17 cellular contexts compared by ENCODE assay signal in genomic region chrX:49934729-49935128, GRCh38. TPM values are rescaled to one million over a fixed set of nuclear protein-coding genes. Genes with fewer than 3 reads are reported as not detected.
A peak's percentile ranks its signal among the peaks of the same experiment; 100 is the strongest.
DNase-seq lines count a peak whose midpoint lies in the region; ATAC-seq, FAIRE-seq and TF ChIP-seq lines count a peak whose summit lies in the region.
"Had no signal": no experiment of that assay in that cellular context is flagged by ENCODE, and none has a peak within 500 bp of the region (broad histone marks: within the 10 kb centered on the region; RNA-seq: fewer than 3 reads in every experiment).

No MANE protein-coding gene starts in this region.

- intact Hi-C loops in PC-3 (cut with micrococcal nuclease), result no loop called here

- POLR2A ChIA-PET in PC-3 (lab: Charles Lee; ENCODE audit: unreplicated experiment), result interaction anchor here (0.7 kb wide), 1 partner anchor 12 kb away, joined by 6 read pairs; no protein-coding TSS in a partner anchor

- H4K20me1 ChIP-seq in PC-3 (ENCODE audit: low read length) (no peaks in the 10 kb centered on the region), astrocyte (ENCODE audit: insufficient read depth, low read length) (no peaks in the 10 kb centered on the region)

- FAIRE-seq in astrocyte (lab: Jason Lieb, UNC), result peak; percentile 26
- FAIRE-seq: G401.6, GM19239, H54 had no signal

- peak; percentile 73 for ATAC-seq in PC-3
- ATAC-seq in GM19351 (IDR thresholded peaks at IDR 0.05; ENCODE audit: unreplicated experiment), result no peak

- H3F3A ChIP-seq in PC-3 (ENCODE audit: low read length, unreplicated experiment), result no peaks in the 10 kb centered on the region

- H3K4me3 ChIP-seq in PC-3 (ENCODE audit: low read length), result peak overlapping the region; percentile 49
- no peak overlapping the region for H3K4me3 ChIP-seq in astrocyte (ENCODE audit: insufficient read depth, low read depth, low read length)
- no peak overlapping the region for H3K4me3 ChIP-seq in epithelial cell of esophagus (ENCODE audit: low read length)
- H3K4me3 ChIP-seq: HAP-1 had no signal

- TF ChIP-seq CTCF in PC-3 (conservative IDR thresholded peaks at IDR 0.05; ENCODE audit: low read depth, low read length), result no peak
- TF ChIP-seq CTCF in astrocyte (IDR thresholded peaks at IDR 0.05; ENCODE audit: insufficient read depth, low read depth, low read length), result no peak
- TF ChIP-seq CTCF in epithelial cell of esophagus (IDR thresholded peaks at IDR 0.05; ENCODE audit: insufficient read depth, low read depth, low read length, missing control alignments), result no peak

- H2AFZ ChIP-seq in PC-3 (ENCODE audit: low read length) (peak overlapping the region; percentile 39; the same call in 1 of the 2 replicates), astrocyte (ENCODE audit: low read depth, low read length) (no peak overlapping the region)

- DNase-seq in PC-3 (peak; percentile 49), astrocyte (ENCODE audit: low read depth) (no peak), epithelial cell of esophagus (ENCODE audit: low read depth) (peak; percentile 18), HT-29 (ENCODE audit: low spot score) (no peak), COR-L47 (lab: John Stamatoyannopoulos, UW) (no peak)
- DNase-seq: C1 segment of cervical spinal cord; Caco-2; CD4-positive, alpha-beta memory T cell; DMS153; DND-41; GOT3; HFFc6 had no signal

- H3K4me2 ChIP-seq in PC-3 (ENCODE audit: low read length), result peak overlapping the region; percentile 80
- H3K4me2 ChIP-seq in astrocyte (ENCODE audit: low read length), result no peak overlapping the region

- H3K4me1 Mint-ChIP-seq in astrocyte (ENCODE audit: low read depth, unreplicated experiment), result no peaks in the 10 kb centered on the region
- H3K4me1 Mint-ChIP-seq: CD4-positive, alpha-beta memory T cell had no signal

- H3K79me2 ChIP-seq in PC-3 (ENCODE audit: low read length) (no peaks in the 10 kb centered on the region), astrocyte (ENCODE audit: insufficient read depth, low read length) (no peaks in the 10 kb centered on the region)

- CTCF ChIA-PET in PC-3 (lab: Charles Lee), result interaction anchor here (0.9 kb wide), 1 partner anchor 12 kb away, joined by 7 read pairs; the partner anchor contains the start of gene CLCN5

- no TSS peak for BruUV-seq in PC-3 (replicated peaks; lab: Mats Ljungman, UMichigan)

- no peaks in the 10 kb centered on the region for H3K27me3 ChIP-seq in PC-3 (ENCODE audit: low read length)
- H3K27me3 ChIP-seq in astrocyte (ENCODE audit: insufficient read depth, low read length), result no peaks in the 10 kb centered on the region

- H3K9me2 ChIP-seq in PC-3 (replicated peaks; ENCODE audit: low read length), result no peaks in the 10 kb centered on the region

- no peak overlapping the region for H3K27ac Mint-ChIP-seq in astrocyte (ENCODE audit: unreplicated experiment)
- H3K27ac Mint-ChIP-seq: HFFc6 had no signal

- no peaks in the 10 kb centered on the region for H3K36me3 ChIP-seq in PC-3 (ENCODE audit: low read depth, low read length)
- no peaks in the 10 kb centered on the region for H3K36me3 ChIP-seq in astrocyte (ENCODE audit: insufficient read depth, low read length)

- peaks cover 5% of the 10 kb centered on the region for H3K36me3 Mint-ChIP-seq in astrocyte (ENCODE audit: low read depth, unreplicated experiment)
- H3K36me3 Mint-ChIP-seq: CD4-positive, alpha-beta memory T cell had no signal

- H3K9me3 ChIP-seq in PC-3 (ENCODE audit: low read length) (no peaks in the 10 kb centered on the region), astrocyte (ENCODE audit: insufficient read depth, low read depth, low read length) (no peaks in the 10 kb centered on the region)
- H3K9me3 ChIP-seq: Caco-2, HAP-1 had no signal

- H3K9ac ChIP-seq in PC-3 (ENCODE audit: low read length) (peak overlapping the region; percentile 26; the same call in 1 of the 2 replicates), astrocyte (ENCODE audit: low read length) (no peak overlapping the region)

- peak overlapping the region; percentile 75 for H3K27ac ChIP-seq in PC-3 (ENCODE audit: low read length)
- H3K27ac ChIP-seq in astrocyte (ENCODE audit: low read depth, low read length), result no peak overlapping the region

- H3K9me3 Mint-ChIP-seq in astrocyte (ENCODE audit: unreplicated experiment), result peaks cover under 1% of the 10 kb centered on the region
- H3K9me3 Mint-ChIP-seq: HFFc6 had no signal

- peaks cover 23% of the 10 kb centered on the region for H3K4me1 ChIP-seq in PC-3 (ENCODE audit: insufficient read depth, low read length)
- no peaks in the 10 kb centered on the region for H3K4me1 ChIP-seq in astrocyte (ENCODE audit: insufficient read depth, low read length)
- H3K4me1 ChIP-seq: Caco-2, HAP-1 had no signal

- H3K4me3 Mint-ChIP-seq in astrocyte (ENCODE audit: unreplicated experiment), result no peak overlapping the region
- H3K4me3 Mint-ChIP-seq: CD4-positive, alpha-beta memory T cell; HFFc6 had no signal

- no peaks in the 10 kb centered on the region for H3K27me3 Mint-ChIP-seq in astrocyte (ENCODE audit: low read depth, unreplicated experiment)
- H3K27me3 Mint-ChIP-seq: CD4-positive, alpha-beta memory T cell had no signal

RNA-seq across cellular contexts. Expression of gene CLCN5, which starts 12.3 kb away (rescaled TPM):
- 2.8 and 5.9 TPM in 2 replicates for total RNA-seq in PC-3 (2014; rRNA removed)
- total RNA-seq in astrocyte, result 14.4 and 16.7 TPM in 2 replicates
- total RNA-seq in HT-29 (2014; rRNA removed; shearing (Covaris generic)), result 3.9 and 5.2 TPM in 2 replicates

RNA-seq across cellular contexts. Expression of gene USP27X, which starts 55.4 kb away (rescaled TPM):
- total RNA-seq in PC-3 (2014; rRNA removed), result 0.62 and 2.7 TPM in 2 replicates
- 2.7 and 3.1 TPM in 2 replicates for total RNA-seq in astrocyte
- 0.81 and 1.1 TPM in 2 replicates for total RNA-seq in HT-29 (2014; rRNA removed; shearing (Covaris generic))

Comparison
In these comparisons a context has a peak if more than half of its experiments do, and no peak if none do; other contexts are left out.
1. DNase-seq: peak in PC-3 (single experiment) and epithelial cell of esophagus (single experiment); none in astrocyte (single experiment), HT-29 (single experiment) and COR-L47 (single experiment).